8 cellular contexts compared by ENCODE assay signal in the genomic region with DNA sequence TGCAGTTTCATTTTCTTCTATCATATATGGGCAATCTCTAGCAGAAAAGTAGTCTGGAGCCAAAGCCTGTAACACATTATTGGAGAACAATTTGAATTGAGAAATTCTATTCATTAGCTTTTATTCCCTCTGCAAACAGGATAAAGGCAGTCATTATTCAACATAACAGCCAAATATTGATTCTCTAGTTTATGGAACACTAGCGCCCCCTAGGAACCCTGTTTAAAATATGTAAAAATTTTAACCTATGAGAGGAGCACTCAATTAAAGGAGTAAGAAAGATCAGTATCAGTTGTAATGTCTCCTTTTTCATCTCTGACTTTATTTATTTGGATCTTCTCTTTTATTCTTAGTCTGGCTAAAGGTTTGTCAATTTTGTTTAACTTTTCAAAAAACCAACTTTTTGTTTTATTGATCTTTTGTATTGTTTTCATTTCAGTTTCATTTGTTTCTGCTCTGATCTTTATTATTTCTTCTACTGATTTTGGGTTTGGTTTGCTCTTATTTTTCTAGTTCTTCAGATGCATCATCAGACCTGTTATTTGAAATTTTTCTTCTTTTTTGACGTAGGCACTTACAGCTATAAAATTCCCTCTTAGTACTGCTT. TPM values are rescaled to one million over a fixed set of nuclear protein-coding genes. Genes with fewer than 3 reads are reported as not detected.
DNase-seq lines count a peak whose midpoint lies in the region; ATAC-seq, FAIRE-seq and TF ChIP-seq lines count a peak whose summit lies in the region.
"Had no signal": no experiment of that assay in that cellular context is flagged by ENCODE, and none has a peak within 500 bp of the region (broad histone marks: within the 10 kb centered on the region; RNA-seq: fewer than 3 reads in every experiment).

No MANE protein-coding gene starts in this region.

- intact Hi-C loops in sigmoid colon (cut with DNase I) = no loop called here

- TF ChIP-seq CTCF in DND-41 (IDR thresholded peaks at IDR 0.05; ENCODE audit: borderline replicate concordance, extremely low read depth, low read length, poor library complexity, severe bottlenecking) (peak; percentile 43), hepatocyte (IDR thresholded peaks at IDR 0.05; ENCODE audit: poor library complexity) (peak; percentile 52), sigmoid colon (IDR thresholded peaks at IDR 0.05) (peak in 1 of 4 experiments; percentile 15)

- TF ChIP-seq POLR2A in sigmoid colon (IDR thresholded peaks at IDR 0.05) = no peak

- H3K27ac ChIP-seq in DND-41 (ENCODE audit: low read length) (no peak overlapping the region), hepatocyte (no peak overlapping the region), sigmoid colon (no peak overlapping the region)
- H3K27ac ChIP-seq: skin epidermis had no signal

- H2AFZ ChIP-seq in DND-41 (ENCODE audit: low read depth, low read length) (no peak overlapping the region), hepatocyte (no peak overlapping the region)

- H3K4me3 ChIP-seq in DND-41 (ENCODE audit: low read depth in 1 of 2, low read length in 2 of 2) (no peak overlapping the region), hepatocyte (no peak overlapping the region), sigmoid colon (no peak overlapping the region)
- H3K4me3 ChIP-seq: skin epidermis had no signal

- H3K4me2 ChIP-seq in DND-41 (ENCODE audit: insufficient read depth, low read length) (no peak overlapping the region), hepatocyte (no peak overlapping the region)

- H3K9me3 ChIP-seq in DND-41 (ENCODE audit: insufficient read depth, low read length, severe bottlenecking) = no peaks in the 10 kb centered on the region
- H3K9me3 ChIP-seq in hepatocyte (ENCODE audit: low read depth) = no peaks in the 10 kb centered on the region
- no peaks in the 10 kb centered on the region for H3K9me3 ChIP-seq in sigmoid colon

- H3K4me1 ChIP-seq in DND-41 (ENCODE audit: insufficient read depth, low read length) = no peaks in the 10 kb centered on the region
- H3K4me1 ChIP-seq in hepatocyte (ENCODE audit: insufficient read depth) = no peaks in the 10 kb centered on the region
- H3K4me1 ChIP-seq in sigmoid colon = peaks cover 0 to 7% (median 0%) of the 10 kb centered on the region in 4 donors

- no peaks in the 10 kb centered on the region for H4K20me1 ChIP-seq in DND-41 (ENCODE audit: insufficient read depth, low read length)
- no peaks in the 10 kb centered on the region for H4K20me1 ChIP-seq in hepatocyte (ENCODE audit: insufficient read depth, poor library complexity, severe bottlenecking)

- H3K9ac ChIP-seq in DND-41 (ENCODE audit: low read depth, low read length) = no peak overlapping the region

- peak; percentile 4 for DNase-seq in DND-41
- peak; percentile 32 for DNase-seq in HTR-8/SVneo (ENCODE audit: insufficient read length, low spot score)
- DNase-seq in hepatocyte (ENCODE audit: low spot score) = peak; percentile 68
- DNase-seq in sigmoid colon = no peak

- 56% methylated on average over 2 of the region's 2 CpGs for WGBS in hepatocyte (ENCODE audit: low lambda C conversion rate, missing lambda C conversion rate)
- WGBS in sigmoid colon, 2 donors = 28 to 42% methylated on average over 2 of the region's 2 CpGs

- H3K27me3 ChIP-seq in DND-41 (ENCODE audit: insufficient read depth, low read length, poor library complexity) (peaks cover 2% of the 10 kb centered on the region), hepatocyte (no peaks in the 10 kb centered on the region), sigmoid colon (no peaks in the 10 kb centered on the region)

- TF ChIP-seq EP300 in sigmoid colon (IDR thresholded peaks at IDR 0.05) = no peak

- no peak for FAIRE-seq in HTR-8/SVneo (lab: Jason Lieb, UNC)

- H3K36me3 ChIP-seq in DND-41 (ENCODE audit: insufficient read depth, low read length) = no peaks in the 10 kb centered on the region
- H3K36me3 ChIP-seq in hepatocyte (replicated peaks; ENCODE audit: insufficient read depth, low read depth) = no peaks in the 10 kb centered on the region
- H3K36me3 ChIP-seq in sigmoid colon = no peaks in the 10 kb centered on the region

- no peak for ATAC-seq in DND-41 (ENCODE audit: insufficient read depth, low read depth)
- peak; percentile 61; the same call in 2 of the 3 replicates for ATAC-seq in SK-N-SH treated with all-trans-retinoic acid at 6 μM for 48 hours
- ATAC-seq in HG03108 (IDR thresholded peaks at IDR 0.05; ENCODE audit: unreplicated experiment) = no peak
- ATAC-seq in GM18519 (IDR thresholded peaks at IDR 0.05; ENCODE audit: low FRiP score, unreplicated experiment) = no peak

- no peaks in the 10 kb centered on the region for H3K79me2 ChIP-seq in DND-41 (ENCODE audit: insufficient read depth, low read length)
- no peaks in the 10 kb centered on the region for H3K79me2 ChIP-seq in hepatocyte

- H3K9me2 ChIP-seq in hepatocyte (replicated peaks; ENCODE audit: insufficient read depth) = no peaks in the 10 kb centered on the region

TF ChIP-seq in SK-N-SH treated with all-trans-retinoic acid at 6 μM for 48 hours, 23 proteins besides CTCF, POLR2A, EP300 and RAD21:
- TF ChIP-seq ZFP3 (CRISPR knock-in tag; IDR thresholded peaks at IDR 0.05) (no peak), CSDC2 (CRISPR knock-in tag; IDR thresholded peaks at IDR 0.05) (no peak), SNAI2 (CRISPR knock-in tag; IDR thresholded peaks at IDR 0.05) (no peak), ZNF70 (CRISPR knock-in tag; IDR thresholded peaks at IDR 0.05) (no peak), BACH2 (CRISPR knock-in tag; IDR thresholded peaks at IDR 0.05; ENCODE audit: borderline replicate concordance) (no peak), ZNF8 (CRISPR knock-in tag; IDR thresholded peaks at IDR 0.05) (no peak), TOX (CRISPR knock-in tag; IDR thresholded peaks at IDR 0.05; ENCODE audit: borderline replicate concordance) (no peak), ESRRG (CRISPR knock-in tag; IDR thresholded peaks at IDR 0.05) (no peak), RARB (CRISPR knock-in tag; IDR thresholded peaks at IDR 0.05) (no peak), OSR1 (CRISPR knock-in tag; IDR thresholded peaks at IDR 0.05) (no peak), ZC3H10 (CRISPR knock-in tag; IDR thresholded peaks at IDR 0.05) (no peak), GLIS3 (CRISPR knock-in tag; IDR thresholded peaks at IDR 0.05) (no peak), PPARA (CRISPR knock-in tag; IDR thresholded peaks at IDR 0.05; ENCODE audit: borderline replicate concordance) (no peak), ARNTL (CRISPR knock-in tag; IDR thresholded peaks at IDR 0.05; ENCODE audit: borderline replicate concordance, low read depth) (no peak)
- TF ChIP-seq, protein P1, sequence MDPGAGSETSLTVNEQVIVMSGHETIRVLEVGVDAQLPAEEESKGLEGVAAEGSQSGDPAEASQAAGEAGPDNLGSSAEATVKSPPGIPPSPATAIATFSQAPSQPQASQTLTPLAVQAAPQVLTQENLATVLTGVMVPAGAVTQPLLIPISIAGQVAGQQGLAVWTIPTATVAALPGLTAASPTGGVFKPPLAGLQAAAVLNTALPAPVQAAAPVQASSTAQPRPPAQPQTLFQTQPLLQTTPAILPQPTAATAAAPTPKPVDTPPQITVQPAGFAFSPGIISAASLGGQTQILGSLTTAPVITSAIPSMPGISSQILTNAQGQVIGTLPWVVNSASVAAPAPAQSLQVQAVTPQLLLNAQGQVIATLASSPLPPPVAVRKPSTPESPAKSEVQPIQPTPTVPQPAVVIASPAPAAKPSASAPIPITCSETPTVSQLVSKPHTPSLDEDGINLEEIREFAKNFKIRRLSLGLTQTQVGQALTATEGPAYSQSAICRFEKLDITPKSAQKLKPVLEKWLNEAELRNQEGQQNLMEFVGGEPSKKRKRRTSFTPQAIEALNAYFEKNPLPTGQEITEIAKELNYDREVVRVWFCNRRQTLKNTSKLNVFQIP (CRISPR knock-in tag; IDR thresholded peaks at IDR 0.05; ENCODE audit: borderline replicate concordance, low read depth) = no peak
- TF ChIP-seq, protein P2, sequence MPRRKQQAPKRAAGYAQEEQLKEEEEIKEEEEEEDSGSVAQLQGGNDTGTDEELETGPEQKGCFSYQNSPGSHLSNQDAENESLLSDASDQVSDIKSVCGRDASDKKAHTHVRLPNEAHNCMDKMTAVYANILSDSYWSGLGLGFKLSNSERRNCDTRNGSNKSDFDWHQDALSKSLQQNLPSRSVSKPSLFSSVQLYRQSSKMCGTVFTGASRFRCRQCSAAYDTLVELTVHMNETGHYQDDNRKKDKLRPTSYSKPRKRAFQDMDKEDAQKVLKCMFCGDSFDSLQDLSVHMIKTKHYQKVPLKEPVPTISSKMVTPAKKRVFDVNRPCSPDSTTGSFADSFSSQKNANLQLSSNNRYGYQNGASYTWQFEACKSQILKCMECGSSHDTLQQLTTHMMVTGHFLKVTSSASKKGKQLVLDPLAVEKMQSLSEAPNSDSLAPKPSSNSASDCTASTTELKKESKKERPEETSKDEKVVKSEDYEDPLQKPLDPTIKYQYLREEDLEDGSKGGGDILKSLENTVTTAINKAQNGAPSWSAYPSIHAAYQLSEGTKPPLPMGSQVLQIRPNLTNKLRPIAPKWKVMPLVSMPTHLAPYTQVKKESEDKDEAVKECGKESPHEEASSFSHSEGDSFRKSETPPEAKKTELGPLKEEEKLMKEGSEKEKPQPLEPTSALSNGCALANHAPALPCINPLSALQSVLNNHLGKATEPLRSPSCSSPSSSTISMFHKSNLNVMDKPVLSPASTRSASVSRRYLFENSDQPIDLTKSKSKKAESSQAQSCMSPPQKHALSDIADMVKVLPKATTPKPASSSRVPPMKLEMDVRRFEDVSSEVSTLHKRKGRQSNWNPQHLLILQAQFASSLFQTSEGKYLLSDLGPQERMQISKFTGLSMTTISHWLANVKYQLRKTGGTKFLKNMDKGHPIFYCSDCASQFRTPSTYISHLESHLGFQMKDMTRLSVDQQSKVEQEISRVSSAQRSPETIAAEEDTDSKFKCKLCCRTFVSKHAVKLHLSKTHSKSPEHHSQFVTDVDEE (CRISPR knock-in tag; IDR thresholded peaks at IDR 0.05) = no peak
TF ChIP-seq in SK-N-SH treated with all-trans-retinoic acid at 6 μM for 48 hours: peak in this region for 0.

RNA-seq across cellular contexts. Expression of gene LMNTD1, which starts 4.8 kb away (rescaled TPM):
- 0.87 TPM in 1 of 2 replicates, not detected in the other for total RNA-seq in hepatocyte
- polyA plus RNA-seq in hepatocyte = 0.55 TPM in 1 of 2 replicates, not detected in the other
- total RNA-seq in sigmoid colon = 1 to 10 TPM in 2 of 4 donors, not detected in 2; 1.5 to 1.9 TPM
- polyA plus RNA-seq in sigmoid colon = not detected
